In genomic region chr9:119005162-119005561, GRCh38 we compare ENCODE assay signal across 17 cellular contexts.
DNase-seq lines count a peak whose midpoint lies in the region; ATAC-seq, FAIRE-seq and TF ChIP-seq lines count a peak whose summit lies in the region.
"Had no signal": no experiment of that assay in that cellular context is flagged by ENCODE, and none has a peak within 500 bp of the region (broad histone marks: within the 10 kb centered on the region; RNA-seq: fewer than 3 reads in every experiment).

No MANE protein-coding gene starts in this region.

- no peak overlapping the region for H2AFZ ChIP-seq in HepG2 (ENCODE audit: low read length)

- H3K27ac ChIP-seq in liver (ENCODE audit: low read depth in 1 of 2, low read length in 2 of 2) (peak overlapping the region; percentile 39 to 52), HepG2 (ENCODE audit: extremely low read length, insufficient read depth, low read length) (no peak overlapping the region), aorta (ENCODE audit: low read depth in 1 of 2, low read length in 2 of 2) (peak overlapping the region; percentile 79 to 94), small intestine (ENCODE audit: low read depth in 1 of 2, low read length in 1 of 2) (no peak overlapping the region)
- H3K27ac ChIP-seq: A549 had no signal

- BruUV-seq in HepG2 (replicated peaks; lab: Mats Ljungman, UMichigan) = no TSS peak

- POLR2A ChIA-PET in HepG2 (lab: Yijun Ruan, JAX) = no interaction called here

- WGBS in liver = 72% methylated on average over 2 of the region's 2 CpGs
- 0% methylated on average over 2 of the region's 2 CpGs for WGBS in HepG2 (ENCODE audit: low lambda C conversion rate)
- WGBS in aorta, 2 donors = 49 to 57% methylated on average over 2 of the region's 2 CpGs
- 59 to 71% (median 65%) methylated on average over 2 of the region's 2 CpGs for WGBS in small intestine, 3 donors

- H3K27me3 ChIP-seq in liver (ENCODE audit: control insufficient read depth in 4 of 4, insufficient read depth in 4 of 4, low read length in 3 of 4) (no peaks in the 10 kb centered on the region), HepG2 (ENCODE audit: control insufficient read depth in 1 of 2, insufficient read depth in 2 of 2, low read length in 2 of 2) (no peaks in the 10 kb centered on the region), aorta (ENCODE audit: control insufficient read depth in 1 of 2, insufficient read depth in 2 of 2, low read length in 1 of 2) (no peaks in the 10 kb centered on the region), small intestine (ENCODE audit: control insufficient read depth in 2 of 2, insufficient read depth in 2 of 2, low read length in 2 of 2) (no peaks in the 10 kb centered on the region)

- CTCF ChIA-PET in HepG2 (lab: Yijun Ruan, JAX; ENCODE audit: low intra/inter-chr PET ratio, low total read pairs) = no interaction called here

- no peaks in the 10 kb centered on the region for H3K36me3 Mint-ChIP-seq in nephron progenitor cell (ENCODE audit: low read depth)
- H3K36me3 Mint-ChIP-seq: IgD-negative memory B cell had no signal

- H3K4me1 Mint-ChIP-seq in nephron progenitor cell = peaks cover 13% of the 10 kb centered on the region

- H3K36me3 ChIP-seq in liver (ENCODE audit: control insufficient read depth in 4 of 4, insufficient read depth in 3 of 4, low read depth in 1 of 4, low read length in 3 of 4) = no peaks in the 10 kb centered on the region
- H3K36me3 ChIP-seq in HepG2 (replicated peaks in 1 of 2; ENCODE audit: control insufficient read depth in 1 of 2, insufficient read depth in 2 of 2, low read length in 2 of 2) = no peaks in the 10 kb centered on the region
- no peaks in the 10 kb centered on the region for H3K36me3 ChIP-seq in aorta (ENCODE audit: control insufficient read depth in 1 of 2, insufficient read depth in 2 of 2, low read length in 1 of 2)
- H3K36me3 ChIP-seq in small intestine (ENCODE audit: control insufficient read depth in 2 of 2, insufficient read depth in 2 of 2, low read length in 2 of 2) = no peaks in the 10 kb centered on the region

- TF ChIP-seq RAD21 in liver (IDR thresholded peaks at IDR 0.05) (no peak), HepG2 (CRISPR knock-in tag; IDR thresholded peaks at IDR 0.05) (no peak)

- intact Hi-C loops in HepG2 (cut with micrococcal nuclease; ENCODE audit: unreplicated experiment) = no loop called here
- intact Hi-C loops in left cardiac atrium (cut with DNase I) = loop anchor here in 1 of 2 donors (2.0 kb wide), 1 partner anchor 22 kb away; no protein-coding TSS in a partner anchor
- intact Hi-C loops in aorta (cut with DNase I) = loop anchor here (2.0 to 10.0 kb wide), 3 partner anchors 22 to 480 kb away; no protein-coding TSS in a partner anchor

- no peak for TF ChIP-seq CTCF in liver (IDR thresholded peaks at IDR 0.05; ENCODE audit: low read depth, low read length, missing input control)
- TF ChIP-seq CTCF in HepG2 (CRISPR knock-in tag; IDR thresholded peaks at IDR 0.05) = no peak
- TF ChIP-seq CTCF in nephron progenitor cell (IDR thresholded peaks at IDR 0.05) = no peak

- no peaks in the 10 kb centered on the region for H3K9me3 ChIP-seq in liver (ENCODE audit: control insufficient read depth in 4 of 4, low read length in 3 of 4)
- peaks cover 83% of the 10 kb centered on the region for H3K9me3 ChIP-seq in HepG2 (ENCODE audit: low read length)
- H3K9me3 ChIP-seq in aorta (ENCODE audit: control insufficient read depth, low read length) = no peaks in the 10 kb centered on the region
- no peaks in the 10 kb centered on the region for H3K9me3 ChIP-seq in small intestine (ENCODE audit: control insufficient read depth, low read depth)
- H3K9me3 ChIP-seq: A549 had no signal

- no peak for ATAC-seq in HepG2
- ATAC-seq in left cardiac atrium = peak; percentile 10 to 17
- ATAC-seq in aorta (ENCODE audit: low FRiP score) = peak; percentile 10
- ATAC-seq: A549; activated CD8-positive, alpha-beta T cell treated with anti-CD3 and anti-CD28 coated beads for 36 hours; GM12878; HCT116 had no signal

- no peaks in the 10 kb centered on the region for H3K9me3 Mint-ChIP-seq in nephron progenitor cell

- H3K4me1 ChIP-seq in liver (ENCODE audit: control insufficient read depth in 4 of 4, insufficient read depth in 4 of 4, low read length in 3 of 4) (peaks cover 0 to 12% (median 8%) of the 10 kb centered on the region in 4 donors), HepG2 (ENCODE audit: insufficient read depth, low read length) (no peaks in the 10 kb centered on the region), aorta (ENCODE audit: control insufficient read depth in 1 of 2, insufficient read depth in 2 of 2, low read length in 2 of 2) (peaks cover 0 to 3% of the 10 kb centered on the region in 2 donors), small intestine (ENCODE audit: control insufficient read depth in 2 of 2, insufficient read depth in 1 of 2, low read depth in 1 of 2, low read length in 1 of 2) (no peaks in the 10 kb centered on the region)
- H3K4me1 ChIP-seq: A549 had no signal

- in situ Hi-C loops in HepG2 (cut with HindIII; ENCODE audit: extremely low pct_ligation_motif_present, low pct_unique_long_range_greater_than_20kb) = no loop called here

- no peak overlapping the region for H3K4me3 ChIP-seq in liver (ENCODE audit: low read depth in 1 of 3, low read length in 3 of 3)
- no peak overlapping the region for H3K4me3 ChIP-seq in HepG2 (replicated peaks in 1 of 3; ENCODE audit: insufficient read depth in 1 of 3, low read depth in 2 of 3, low read length in 3 of 3)
- H3K4me3 ChIP-seq in aorta (ENCODE audit: low read length in 2 of 2) = no peak overlapping the region
- H3K4me3 ChIP-seq in small intestine (ENCODE audit: low read depth in 1 of 2, low read length in 2 of 2) = no peak overlapping the region
- H3K4me3 ChIP-seq: A549, GM12878 had no signal

- no peak overlapping the region for H3K4me3 Mint-ChIP-seq in nephron progenitor cell
- H3K4me3 Mint-ChIP-seq: activated CD8-positive, alpha-beta T cell treated with anti-CD3 and anti-CD28 coated beads for 36 hours; IgD-negative memory B cell had no signal

- H3K79me2 ChIP-seq in HepG2 (ENCODE audit: insufficient read depth, low read length) = no peaks in the 10 kb centered on the region

- no peak overlapping the region for H3K9ac ChIP-seq in liver (ENCODE audit: low read depth in 1 of 2, low read length in 2 of 2)
- H3K9ac ChIP-seq in HepG2 (ENCODE audit: insufficient read depth, low read depth, low read length) = no peak overlapping the region

- no peaks in the 10 kb centered on the region for H4K20me1 ChIP-seq in HepG2 (ENCODE audit: insufficient read depth, low read length)

- peak overlapping the region; percentile 6 for H3K27ac Mint-ChIP-seq in nephron progenitor cell
- H3K27ac Mint-ChIP-seq: activated CD8-positive, alpha-beta T cell treated with anti-CD3 and anti-CD28 coated beads for 36 hours; IgD-negative memory B cell had no signal

- H3K4me2 ChIP-seq in HepG2 (ENCODE audit: low read depth, low read length) = no peak overlapping the region
- H3K4me2 ChIP-seq: A549 had no signal

- no peak for FAIRE-seq in HepG2 (lab: Jason Lieb, UNC)
- no peak for FAIRE-seq in small intestine (lab: Jason Lieb, UNC)
- FAIRE-seq: A549, GM12878, GM19239 had no signal

- peaks cover 5% of the 10 kb centered on the region for H3K27me3 Mint-ChIP-seq in nephron progenitor cell (ENCODE audit: low read depth, poor library complexity)
- H3K27me3 Mint-ChIP-seq: activated CD8-positive, alpha-beta T cell treated with anti-CD3 and anti-CD28 coated beads for 36 hours; IgD-negative memory B cell had no signal

- no peak for TF ChIP-seq POLR2A in HepG2 (IDR thresholded peaks at IDR 0.05; ENCODE audit: insufficient read depth in 1 of 2, low read depth in 2 of 2, low read length in 2 of 2)

- no peak for TF ChIP-seq EP300 in HepG2 (IDR thresholded peaks at IDR 0.05; ENCODE audit: low read depth in 2 of 2, low read length in 2 of 2)
- TF ChIP-seq EP300 in HepG2 (CRISPR knock-in tag; IDR thresholded peaks at IDR 0.05; ENCODE audit: borderline replicate concordance) = no peak

- DNase-seq in HepG2 (ENCODE audit: low spot score) = no peak
- no peak for DNase-seq in left cardiac atrium
- no peak for DNase-seq in nephron progenitor cell
- DNase-seq in aorta = no peak
- DNase-seq in small intestine = no peak
- DNase-seq in NAMALWA (ENCODE audit: low spot score) = no peak
- no peak for DNase-seq in retina
- DNase-seq: activated CD8-positive, alpha-beta T cell treated with anti-CD3 and anti-CD28 coated beads for 36 hours; activated naive CD4-positive, alpha-beta T cell treated with Interleukin-2 at 50 U/mL for 16 hours; DMS 273 treated with DMSO at 0.1 percent for 48 hours; NCI-H2081 had no signal

TF ChIP-seq in HepG2, 621 proteins besides CTCF, POLR2A, EP300 and RAD21 (continues in another document):
- TF ChIP-seq SMARCC2 (IDR thresholded peaks at IDR 0.05) (no peak), AFF4 (CRISPR knock-in tag; IDR thresholded peaks at IDR 0.05) (no peak), ZNF432 (CRISPR knock-in tag; IDR thresholded peaks at IDR 0.05; ENCODE audit: borderline replicate concordance) (no peak), ZZZ3 (CRISPR knock-in tag; IDR thresholded peaks at IDR 0.05; ENCODE audit: borderline replicate concordance) (no peak), SMAD1 (CRISPR knock-in tag; IDR thresholded peaks at IDR 0.05; ENCODE audit: borderline replicate concordance, low read depth) (no peak), ZNF441 (CRISPR knock-in tag; IDR thresholded peaks at IDR 0.05; ENCODE audit: borderline replicate concordance) (no peak)

Comparison
In these comparisons a context has a peak if more than half of its experiments do, and no peak if none do; other contexts are left out.
1. H3K27ac ChIP-seq: peak in liver (2 of 2) and aorta (2 of 2); none in HepG2 (single experiment) and small intestine (0 of 2).